Comparison of ENCODE assay signal across 13 cellular contexts in the genomic region with DNA sequence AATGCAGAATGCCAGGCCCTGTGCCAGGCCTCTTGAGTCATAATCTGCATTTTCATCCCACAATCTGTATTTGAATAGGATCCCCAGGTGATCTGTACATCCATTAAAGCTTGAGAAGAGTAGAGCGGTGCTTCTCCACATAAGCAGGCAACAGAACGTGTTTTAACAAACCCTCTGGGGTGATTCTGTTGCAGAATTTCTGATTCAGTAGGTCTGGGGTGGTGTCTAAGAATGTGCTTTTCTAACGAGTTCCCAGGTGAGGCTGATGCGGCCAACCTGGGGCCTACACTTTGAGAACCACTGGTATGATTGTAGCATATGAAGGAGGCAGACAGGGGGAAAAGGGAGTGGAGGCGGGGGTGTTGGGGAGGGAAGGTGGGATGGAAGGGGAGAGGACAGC.
DNase-seq lines count a peak whose midpoint lies in the region; ATAC-seq, FAIRE-seq and TF ChIP-seq lines count a peak whose summit lies in the region.
"Had no signal": no experiment of that assay in that cellular context is flagged by ENCODE, and none has a peak within 500 bp of the region (broad histone marks: within the 10 kb centered on the region; RNA-seq: fewer than 3 reads in every experiment).

No MANE protein-coding gene starts in this region.

- ATAC-seq in foreskin keratinocyte (peak; percentile 23), HG03469 (IDR thresholded peaks at IDR 0.05; ENCODE audit: unreplicated experiment) (no peak)
- ATAC-seq: GM12878, HepG2 had no signal

- no peak overlapping the region for H2BK12ac ChIP-seq in H1 (ENCODE audit: low read depth, low read length)

- no peak overlapping the region for H2BK120ac ChIP-seq in H1 (replicated peaks; ENCODE audit: low read depth, low read length)

- no peak overlapping the region for H3K56ac ChIP-seq in H1 (replicated peaks; ENCODE audit: insufficient read length, low read depth, low read length)

- no peak overlapping the region for H3K4me2 ChIP-seq in H1 (ENCODE audit: insufficient read depth in 1 of 2, low read depth in 2 of 2, low read length in 2 of 2)

- H2AK5ac ChIP-seq in H1 (ENCODE audit: low read depth, low read length): no peak overlapping the region

- no peak for TF ChIP-seq CTCF in HEK293 (tag by site-specific recombination; IDR thresholded peaks at IDR 0.05)
- TF ChIP-seq CTCF in H1 (IDR thresholded peaks at IDR 0.05; ENCODE audit: control extremely low read depth in 1 of 3, insufficient read depth in 1 of 3, low read depth in 1 of 3, low read length in 3 of 3): no peak
- no peak for TF ChIP-seq CTCF in foreskin keratinocyte (conservative IDR thresholded peaks at IDR 0.05)

- no peak for DNase-seq in H1 (ENCODE audit: low read depth in 1 of 2, low spot score in 2 of 2)
- DNase-seq in foreskin keratinocyte: peak; percentile 86 to 94
- no peak for DNase-seq in HCEC 1CT
- no peak for DNase-seq in NCI-H2029 treated with DMSO at 0.1 percent for 48 hours (lab: John Stamatoyannopoulos, UW)
- DNase-seq: C1 segment of cervical spinal cord; CD4-positive, alpha-beta memory T cell; DMS79 had no signal

- H3K18ac ChIP-seq in H1 (ENCODE audit: extremely low read depth, low read length): no peak overlapping the region

- no peak overlapping the region for H2BK15ac ChIP-seq in H1 (ENCODE audit: low read length)

- CTCF ChIA-PET in HEK293 (lab: Yijun Ruan, JAX) (interaction anchor here (0.6 kb wide), 1 partner anchor 120 kb away, joined by 4 read pairs; no protein-coding TSS in a partner anchor), H1 (lab: Charles Lee; ENCODE audit: partially characterized antibody) (interaction anchor here (0.8 to 1.3 kb wide), 2 partner anchors 12 to 85 kb away, joined by 3 to 4 read pairs; no protein-coding TSS in a partner anchor)

- peak overlapping the region; percentile 12 for H4K91ac ChIP-seq in H1 (replicated peaks; ENCODE audit: insufficient read length, low read length)

- H3K27me3 ChIP-seq in H1 (replicated peaks in 1 of 4; ENCODE audit: control insufficient read depth in 3 of 4, extremely low read depth in 1 of 4, insufficient read depth in 3 of 4, low read length in 3 of 4): no peaks in the 10 kb centered on the region; a peak in 1 of 7 replicates
- no peaks in the 10 kb centered on the region for H3K27me3 ChIP-seq in foreskin keratinocyte

- H3K9me3 ChIP-seq in HEK293 (ENCODE audit: control insufficient read depth, insufficient read depth, low read depth, low read length): no peaks in the 10 kb centered on the region
- H3K9me3 ChIP-seq in H1 (ENCODE audit: insufficient read depth in 2 of 2, low read depth in 1 of 2, low read length in 1 of 2): no peaks in the 10 kb centered on the region

- H4K20me1 ChIP-seq in H1 (replicated peaks in 1 of 2; ENCODE audit: control insufficient read depth in 1 of 2, insufficient read depth in 2 of 2, low read length in 2 of 2): no peaks in the 10 kb centered on the region

- no peaks in the 10 kb centered on the region for H3K79me2 ChIP-seq in H1 (ENCODE audit: control insufficient read depth in 1 of 2, insufficient read depth in 2 of 2, low read length in 2 of 2)

- H4K8ac ChIP-seq in H1 (ENCODE audit: extremely low read depth, insufficient read depth, low read length): no peak overlapping the region

- H3K14ac ChIP-seq in H1 (ENCODE audit: insufficient read length): no peak overlapping the region

- no peak overlapping the region for H2AFZ ChIP-seq in H1 (ENCODE audit: low read length)

- H3K4me3 ChIP-seq in HEK293 (ENCODE audit: low read depth, low read length) (no peak overlapping the region), H1 (ENCODE audit: extremely low read depth in 1 of 4, insufficient read depth in 2 of 4, low read depth in 3 of 4, low read length in 4 of 4) (no peak overlapping the region), skin epidermis (no peak overlapping the region)
- H3K4me3 ChIP-seq: GM12878 had no signal

- H3K9ac ChIP-seq in H1 (replicated peaks in 1 of 4; ENCODE audit: extremely low read depth in 1 of 4, low read depth in 3 of 4, low read length in 3 of 4): no peak overlapping the region

- POLR2A ChIA-PET in HEK293 (lab: Yijun Ruan, JAX): no interaction called here
- POLR2A ChIA-PET in H1 (lab: Charles Lee; ENCODE audit: partially characterized antibody): no interaction called here

- H2BK20ac ChIP-seq in H1 (ENCODE audit: low read length): no peak overlapping the region

- no peaks in the 10 kb centered on the region for H3K79me1 ChIP-seq in H1 (ENCODE audit: low read depth, low read length)

- H3K4me1 ChIP-seq in HEK293 (ENCODE audit: control insufficient read depth, insufficient read depth, low read length): no peaks in the 10 kb centered on the region
- H3K4me1 ChIP-seq in H1 (replicated peaks in 1 of 4; ENCODE audit: control insufficient read depth in 3 of 4, insufficient read depth in 4 of 4, low read length in 3 of 4): peaks cover 0 to 4% (median 3%) of the 10 kb centered on the region in 4 experiments; a peak in 4 of 7 replicates
- H3K4me1 ChIP-seq in foreskin keratinocyte: peaks cover 39% of the 10 kb centered on the region

- FAIRE-seq in H1 (lab: Jason Lieb, UNC): no peak
- FAIRE-seq: A204.1, GM12878, HepG2 had no signal

- H4K5ac ChIP-seq in H1 (ENCODE audit: insufficient read length, low read depth, low read length): no peak overlapping the region

- H3K23ac ChIP-seq in H1 (ENCODE audit: insufficient read length): no peak overlapping the region

- H3K27ac ChIP-seq in HEK293 (ENCODE audit: extremely low read depth, low read depth, low read length) (no peak overlapping the region), H1 (ENCODE audit: low read depth, low read length) (no peak overlapping the region), foreskin keratinocyte (peak overlapping the region; percentile 81), skin epidermis (peak overlapping the region in 14 of 21 experiments; percentile 2 to 84 (median 42))

- no peak overlapping the region for H3K4ac ChIP-seq in H1 (replicated peaks; ENCODE audit: insufficient read length, low read depth, low read length)

- no peak overlapping the region for H2BK5ac ChIP-seq in H1 (ENCODE audit: low read depth, low read length)

- 51% methylated on average over 5 of the region's 5 CpGs; no CpG with 5 or more reads in 1 of the 2 experiments for WGBS in H1 (ENCODE audit: extremely low coverage in 1 of 2, insufficient coverage in 1 of 2, insufficient read length in 1 of 2, insufficient replicate concordance in 2 of 2, low coverage in 1 of 2, low lambda C conversion rate in 2 of 2, missing lambda C conversion rate in 1 of 2), 2 experiments

- no peak for TF ChIP-seq EP300 in H1 (IDR thresholded peaks at IDR 0.05; ENCODE audit: borderline replicate concordance in 1 of 2, low read depth in 2 of 2, low read length in 2 of 2)

- TF ChIP-seq POLR2A in H1 (IDR thresholded peaks at IDR 0.05; ENCODE audit: control extremely low read depth in 1 of 2, low read depth in 2 of 2, low read length in 2 of 2): no peak

- no peak for TF ChIP-seq RAD21 in H1 (IDR thresholded peaks at IDR 0.05 in 1 of 2, conservative IDR thresholded peaks at IDR 0.05 in 1 of 2; ENCODE audit: low read depth in 2 of 2, low read length in 2 of 2)

- H3K36me3 ChIP-seq in HEK293 (ENCODE audit: control insufficient read depth in 2 of 2, insufficient read depth in 1 of 2, low read length in 2 of 2): no peaks in the 10 kb centered on the region
- no peaks in the 10 kb centered on the region for H3K36me3 ChIP-seq in H1 (ENCODE audit: control insufficient read depth in 2 of 4, insufficient read depth in 4 of 4, low read length in 3 of 4)

- no peaks in the 10 kb centered on the region for H3K23me2 ChIP-seq in H1 (ENCODE audit: low read depth, low read length)

TF ChIP-seq in HEK293, 187 proteins besides CTCF, POLR2A, EP300 and RAD21:
- peak; percentile 26; the same call in 1 of the 2 replicates for TF ChIP-seq EGR2 (tag by site-specific recombination; IDR thresholded peaks at IDR 0.05; ENCODE audit: low read depth)
- TF ChIP-seq ZNF776 (tag by site-specific recombination; IDR thresholded peaks at IDR 0.05; ENCODE audit: borderline replicate concordance): no peak

TF ChIP-seq in H1, 55 proteins besides CTCF, POLR2A, EP300 and RAD21 (continues in another document):
- no peak for TF ChIP-seq KDM1A (IDR thresholded peaks at IDR 0.05; ENCODE audit: borderline replicate concordance, low read length)
- no peak for TF ChIP-seq CBX8 (IDR thresholded peaks at IDR 0.05; ENCODE audit: borderline replicate concordance, low read depth, low read length)

Comparison
In these comparisons a context has a peak if more than half of its experiments do, and no peak if none do; other contexts are left out.
1. H3K27ac ChIP-seq: peak in foreskin keratinocyte (single experiment) and skin epidermis (14 of 21); none in HEK293 (single experiment) and H1 (single experiment).
2. DNase-seq: peak in foreskin keratinocyte (2 of 2); none in H1 (0 of 2), HCEC 1CT (single experiment) and NCI-H2029 treated with DMSO at 0.1 percent for 48 hours (single experiment).